Comparison of ENCODE assay signal across 1 cellular context in the genomic region with DNA sequence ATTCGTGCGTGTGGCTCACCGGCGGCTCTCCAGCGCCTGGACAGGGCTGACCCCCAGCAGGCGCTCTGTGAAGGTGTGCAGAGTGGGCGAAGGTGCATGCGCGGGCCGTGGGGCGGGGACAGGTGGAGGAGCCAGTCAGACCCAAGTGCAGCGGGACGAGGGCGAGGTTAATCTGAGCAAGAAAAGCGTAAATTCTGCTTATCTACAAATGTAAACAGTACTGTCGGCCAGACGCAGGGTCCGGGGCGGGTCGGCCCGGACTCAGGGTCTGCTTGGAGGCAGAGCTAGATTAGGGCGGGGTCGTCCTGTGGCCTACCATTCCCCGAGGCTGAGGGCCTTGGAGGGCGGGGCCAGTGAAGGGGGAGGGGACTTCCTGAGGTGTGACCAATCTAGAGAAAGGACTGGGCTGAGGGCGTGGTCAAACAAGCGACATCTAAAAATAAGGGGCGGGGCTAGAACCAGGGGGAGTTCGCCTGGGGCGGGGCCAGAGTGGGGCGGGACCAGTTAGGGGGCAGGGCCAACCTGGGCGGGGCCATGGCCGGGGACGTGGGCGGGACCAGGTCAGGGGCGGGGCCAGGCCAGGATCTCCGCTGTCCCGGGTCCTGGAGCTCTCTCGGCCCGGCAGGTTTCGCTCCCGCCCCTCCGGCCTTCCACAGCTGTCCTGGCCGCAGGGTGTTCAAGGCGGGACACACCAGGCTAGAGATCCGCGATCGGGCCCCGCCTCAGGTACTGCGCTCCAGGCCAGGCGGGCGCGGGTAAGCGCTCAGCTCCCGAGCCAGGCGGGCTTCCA.
TF ChIP-seq lines count a peak whose summit lies in the region.

Gene SEC14L5 (plus strand): TSS at position 611 of the 790 bp plus-strand sequence. CDS start 994 bp downstream, outside the sequence.

TF ChIP-seq in HepG2, 621 proteins besides CTCF, POLR2A, EP300 and RAD21 (continued from another document and continues in another):
- TF ChIP-seq, protein P1, sequence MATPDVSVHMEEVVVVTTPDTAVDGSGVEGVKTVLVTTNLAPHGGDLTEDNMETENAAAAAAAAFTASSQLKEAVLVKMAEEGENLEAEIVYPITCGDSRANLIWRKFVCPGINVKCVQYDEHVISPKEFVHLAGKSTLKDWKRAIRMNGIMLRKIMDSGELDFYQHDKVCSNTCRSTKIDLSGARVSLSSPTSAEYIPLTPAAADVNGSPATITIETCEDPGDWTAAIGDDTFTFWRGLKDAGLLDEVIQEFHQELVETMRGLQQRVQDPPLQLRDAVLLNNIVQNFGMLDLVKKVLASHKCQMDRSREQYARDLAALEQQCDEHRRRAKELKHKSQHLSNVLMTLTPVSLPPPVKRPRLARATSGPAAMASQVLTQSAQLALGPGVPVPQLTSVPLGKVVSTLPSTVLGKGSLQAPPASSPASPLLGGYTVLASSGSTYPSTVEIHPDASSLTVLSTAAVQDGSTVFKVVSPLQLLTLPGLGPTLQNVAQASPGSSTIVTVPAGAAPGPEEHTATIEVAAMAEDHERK (CRISPR knock-in tag; IDR thresholded peaks at IDR 0.05; ENCODE audit: low read depth): 0 out of 2 replicates have a peak, but pooled peaks have one; percentile 15
- TF ChIP-seq TEAD2 (CRISPR knock-in tag; IDR thresholded peaks at IDR 0.05): no peak
- peak; percentile 19; the same call in 1 of the 2 replicates for TF ChIP-seq ZNF274 (CRISPR knock-in tag; IDR thresholded peaks at IDR 0.05)
- TF ChIP-seq, protein P2, sequence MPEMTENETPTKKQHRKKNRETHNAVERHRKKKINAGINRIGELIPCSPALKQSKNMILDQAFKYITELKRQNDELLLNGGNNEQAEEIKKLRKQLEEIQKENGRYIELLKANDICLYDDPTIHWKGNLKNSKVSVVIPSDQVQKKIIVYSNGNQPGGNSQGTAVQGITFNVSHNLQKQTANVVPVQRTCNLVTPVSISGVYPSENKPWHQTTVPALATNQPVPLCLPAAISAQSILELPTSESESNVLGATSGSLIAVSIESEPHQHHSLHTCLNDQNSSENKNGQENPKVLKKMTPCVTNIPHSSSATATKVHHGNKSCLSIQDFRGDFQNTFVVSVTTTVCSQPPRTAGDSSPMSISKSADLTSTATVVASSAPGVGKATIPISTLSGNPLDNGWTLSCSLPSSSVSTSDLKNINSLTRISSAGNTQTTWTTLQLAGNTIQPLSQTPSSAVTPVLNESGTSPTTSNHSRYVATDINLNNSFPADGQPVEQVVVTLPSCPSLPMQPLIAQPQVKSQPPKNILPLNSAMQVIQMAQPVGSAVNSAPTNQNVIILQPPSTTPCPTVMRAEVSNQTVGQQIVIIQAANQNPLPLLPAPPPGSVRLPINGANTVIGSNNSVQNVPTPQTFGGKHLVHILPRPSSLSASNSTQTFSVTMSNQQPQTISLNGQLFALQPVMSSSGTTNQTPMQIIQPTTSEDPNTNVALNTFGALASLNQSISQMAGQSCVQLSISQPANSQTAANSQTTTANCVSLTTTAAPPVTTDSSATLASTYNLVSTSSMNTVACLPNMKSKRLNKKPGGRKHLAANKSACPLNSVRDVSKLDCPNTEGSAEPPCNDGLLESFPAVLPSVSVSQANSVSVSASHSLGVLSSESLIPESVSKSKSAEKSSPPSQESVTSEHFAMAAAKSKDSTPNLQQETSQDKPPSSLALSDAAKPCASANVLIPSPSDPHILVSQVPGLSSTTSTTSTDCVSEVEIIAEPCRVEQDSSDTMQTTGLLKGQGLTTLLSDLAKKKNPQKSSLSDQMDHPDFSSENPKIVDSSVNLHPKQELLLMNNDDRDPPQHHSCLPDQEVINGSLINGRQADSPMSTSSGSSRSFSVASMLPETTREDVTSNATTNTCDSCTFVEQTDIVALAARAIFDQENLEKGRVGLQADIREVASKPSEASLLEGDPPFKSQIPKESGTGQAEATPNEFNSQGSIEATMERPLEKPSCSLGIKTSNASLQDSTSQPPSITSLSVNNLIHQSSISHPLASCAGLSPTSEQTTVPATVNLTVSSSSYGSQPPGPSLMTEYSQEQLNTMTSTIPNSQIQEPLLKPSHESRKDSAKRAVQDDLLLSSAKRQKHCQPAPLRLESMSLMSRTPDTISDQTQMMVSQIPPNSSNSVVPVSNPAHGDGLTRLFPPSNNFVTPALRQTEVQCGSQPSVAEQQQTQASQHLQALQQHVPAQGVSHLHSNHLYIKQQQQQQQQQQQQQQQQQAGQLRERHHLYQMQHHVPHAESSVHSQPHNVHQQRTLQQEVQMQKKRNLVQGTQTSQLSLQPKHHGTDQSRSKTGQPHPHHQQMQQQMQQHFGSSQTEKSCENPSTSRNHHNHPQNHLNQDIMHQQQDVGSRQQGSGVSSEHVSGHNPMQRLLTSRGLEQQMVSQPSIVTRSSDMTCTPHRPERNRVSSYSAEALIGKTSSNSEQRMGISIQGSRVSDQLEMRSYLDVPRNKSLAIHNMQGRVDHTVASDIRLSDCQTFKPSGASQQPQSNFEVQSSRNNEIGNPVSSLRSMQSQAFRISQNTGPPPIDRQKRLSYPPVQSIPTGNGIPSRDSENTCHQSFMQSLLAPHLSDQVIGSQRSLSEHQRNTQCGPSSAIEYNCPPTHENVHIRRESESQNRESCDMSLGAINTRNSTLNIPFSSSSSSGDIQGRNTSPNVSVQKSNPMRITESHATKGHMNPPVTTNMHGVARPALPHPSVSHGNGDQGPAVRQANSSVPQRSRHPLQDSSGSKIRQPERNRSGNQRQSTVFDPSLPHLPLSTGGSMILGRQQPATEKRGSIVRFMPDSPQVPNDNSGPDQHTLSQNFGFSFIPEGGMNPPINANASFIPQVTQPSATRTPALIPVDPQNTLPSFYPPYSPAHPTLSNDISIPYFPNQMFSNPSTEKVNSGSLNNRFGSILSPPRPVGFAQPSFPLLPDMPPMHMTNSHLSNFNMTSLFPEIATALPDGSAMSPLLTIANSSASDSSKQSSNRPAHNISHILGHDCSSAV (CRISPR knock-in tag; IDR thresholded peaks at IDR 0.05; ENCODE audit: borderline replicate concordance): no peak
- TF ChIP-seq ZNF678 (CRISPR knock-in tag; IDR thresholded peaks at IDR 0.05): no peak
- TF ChIP-seq HINFP (CRISPR knock-in tag; IDR thresholded peaks at IDR 0.05; ENCODE audit: low read depth): peak; percentile 45; the same call in 1 of the 2 replicates
- TF ChIP-seq ZNF282 (IDR thresholded peaks at IDR 0.05; ENCODE audit: partially characterized antibody): no peak
- TF ChIP-seq ZNF205 (CRISPR knock-in tag; IDR thresholded peaks at IDR 0.05): peak; percentile 55
- no peak for TF ChIP-seq ZSCAN21 (CRISPR knock-in tag; IDR thresholded peaks at IDR 0.05; ENCODE audit: borderline replicate concordance)
- no peak for TF ChIP-seq ELK4 (CRISPR knock-in tag; IDR thresholded peaks at IDR 0.05; ENCODE audit: borderline replicate concordance)
- no peak for TF ChIP-seq HHEX (CRISPR knock-in tag; IDR thresholded peaks at IDR 0.05)
- TF ChIP-seq ZNF720 (CRISPR knock-in tag; IDR thresholded peaks at IDR 0.05): no peak
- no peak for TF ChIP-seq ZNF724P (CRISPR knock-in tag; IDR thresholded peaks at IDR 0.05; ENCODE audit: borderline replicate concordance)
- TF ChIP-seq ZBTB8A (CRISPR knock-in tag; IDR thresholded peaks at IDR 0.05; ENCODE audit: borderline replicate concordance, low read depth): no peak
- TF ChIP-seq SNAI1 (CRISPR knock-in tag; IDR thresholded peaks at IDR 0.05; ENCODE audit: borderline replicate concordance): no peak
- TF ChIP-seq HBP1 (CRISPR knock-in tag; IDR thresholded peaks at IDR 0.05; ENCODE audit: low read depth): no peak
- TF ChIP-seq ZNF253 (CRISPR knock-in tag; IDR thresholded peaks at IDR 0.05; ENCODE audit: borderline replicate concordance): no peak; the same call in 1 of the 2 replicates
- TF ChIP-seq ZBTB37 (CRISPR knock-in tag; IDR thresholded peaks at IDR 0.05): no peak
- TF ChIP-seq ZNF644 (CRISPR knock-in tag; IDR thresholded peaks at IDR 0.05; ENCODE audit: low read depth): no peak
- no peak for TF ChIP-seq SIN3B (IDR thresholded peaks at IDR 0.05; ENCODE audit: low read length)
- no peak for TF ChIP-seq FOXP1 (IDR thresholded peaks at IDR 0.05)
- peak; percentile 28; the same call in 1 of the 2 replicates for TF ChIP-seq FOXP1 (CRISPR knock-in tag; IDR thresholded peaks at IDR 0.05)
- TF ChIP-seq AKNA (CRISPR knock-in tag; IDR thresholded peaks at IDR 0.05; ENCODE audit: borderline replicate concordance): no peak
- peak; percentile 59 for TF ChIP-seq THRA (CRISPR knock-in tag; IDR thresholded peaks at IDR 0.05; ENCODE audit: borderline replicate concordance)
- no peak for TF ChIP-seq REXO4 (CRISPR knock-in tag; IDR thresholded peaks at IDR 0.05; ENCODE audit: borderline replicate concordance)
- no peak for TF ChIP-seq ZNF451 (CRISPR knock-in tag; IDR thresholded peaks at IDR 0.05)
- 0 out of 2 replicates have a peak, but pooled peaks have one; percentile 66 for TF ChIP-seq RELA (CRISPR knock-in tag; IDR thresholded peaks at IDR 0.05)
